In genomic region chr1:226986496-226987178, GRCh38 we compare ENCODE assay signal across 15 cellular contexts. TPM values are rescaled to one million over a fixed set of nuclear protein-coding genes. Genes with fewer than 3 reads are reported as not detected.
DNase-seq lines count a peak whose midpoint lies in the region; ATAC-seq and TF ChIP-seq lines count a peak whose summit lies in the region.
"Had no signal": no experiment of that assay in that cellular context is flagged by ENCODE, and none has a peak within 500 bp of the region (broad histone marks: within the 10 kb centered on the region; RNA-seq: fewer than 3 reads in every experiment).

No MANE protein-coding gene starts in this region.

- H3K36me3 Mint-ChIP-seq in H9 (ENCODE audit: insufficient read depth in 1 of 3, low read depth in 3 of 3) (peaks cover 7 to 24% (median 21%) of the 10 kb centered on the region in 3 experiments), GM23338 (ENCODE audit: low read depth) (peaks cover 21% of the 10 kb centered on the region)

- H3K9me2 ChIP-seq in GM23338 (ENCODE audit: insufficient read depth), result no peaks in the 10 kb centered on the region

- no peaks in the 10 kb centered on the region for H3K27me3 Mint-ChIP-seq in H9 (ENCODE audit: low read depth)
- H3K27me3 Mint-ChIP-seq in GM23338 (ENCODE audit: insufficient read depth, low read depth, poor library complexity), result peaks cover 19% of the 10 kb centered on the region
- H3K27me3 Mint-ChIP-seq: stimulated activated naive CD8-positive, alpha-beta T cell treated with anti-CD3 and anti-CD28 coated beads, Interleukin-15, amount 100 ng/mL, for 72 hours had no signal

- no peaks in the 10 kb centered on the region for H3K9me3 ChIP-seq in H9 (ENCODE audit: control insufficient read depth, low read depth, low read length)
- no peaks in the 10 kb centered on the region for H3K9me3 ChIP-seq in stomach smooth muscle (ENCODE audit: control insufficient read depth in 2 of 2, low read length in 2 of 2)
- H3K9me3 ChIP-seq: mucosa of descending colon, pancreas had no signal

- no peak overlapping the region for H2BK20ac ChIP-seq in H9 (ENCODE audit: low read depth, low read length, poor library complexity, severe bottlenecking)

- H3K27ac Mint-ChIP-seq in H9 (peak overlapping the region in 2 of 3 experiments; percentile 8 to 39; a peak in 3 of 7 replicates), GM23338 (no peak overlapping the region)

- H3K14ac ChIP-seq in H9 (ENCODE audit: insufficient read depth, low read length), result no peak overlapping the region; the same call in 1 of the 2 replicates

- H3K36me3 ChIP-seq in stomach smooth muscle (ENCODE audit: control insufficient read depth in 2 of 2, insufficient read depth in 2 of 2, low read length in 2 of 2), result peaks cover 16 to 37% of the 10 kb centered on the region in 2 donors
- H3K36me3 ChIP-seq in GM23338 (ENCODE audit: insufficient read depth), result no peaks in the 10 kb centered on the region

- no peak overlapping the region for H3K18ac ChIP-seq in H9 (ENCODE audit: insufficient read length, low read depth, low read length)

- H4K8ac ChIP-seq in H9 (replicated peaks; ENCODE audit: insufficient read length, low read depth, low read length), result no peak overlapping the region

- H3K27ac ChIP-seq in H9 (ENCODE audit: insufficient read length, low read depth, low read length) (no peak overlapping the region), angular gyrus (ENCODE audit: low read depth, low read length) (peak overlapping the region; percentile 64), layer of hippocampus (ENCODE audit: low read depth, low read length) (peak overlapping the region; percentile 82), stomach smooth muscle (ENCODE audit: low read length) (peak overlapping the region; percentile 11), GM23338 (ENCODE audit: low read depth) (no peak overlapping the region)

- in situ Hi-C loops in GM13977 (cut with MboI; ENCODE audit: low pct_unique_long_range_greater_than_20kb, low sequenced_read_pairs, unreplicated experiment), result no loop called here

- H2AFZ ChIP-seq in H9 (ENCODE audit: low read length) (no peak overlapping the region), GM23338 (no peak overlapping the region)

- H3K4me2 ChIP-seq in H9 (ENCODE audit: insufficient read depth, insufficient read length, low read length) (no peak overlapping the region), GM23338 (no peak overlapping the region)

- H4K91ac ChIP-seq in H9 (ENCODE audit: insufficient read length, low read depth, low read length), result no peak overlapping the region

- H2AK5ac ChIP-seq in H9 (ENCODE audit: insufficient read length, low read length), result no peak overlapping the region

- no CpG with 5 or more reads among the region's 21 CpGs for WGBS in H9 (ENCODE audit: extremely low coverage, insufficient read length, low lambda C conversion rate)

- no peak overlapping the region for H2BK15ac ChIP-seq in H9 (ENCODE audit: low read depth, low read length)

- H4K20me1 ChIP-seq in H9 (ENCODE audit: control insufficient read depth, insufficient read depth, insufficient read length), result no peaks in the 10 kb centered on the region
- no peaks in the 10 kb centered on the region; the same call in 1 of the 2 replicates for H4K20me1 ChIP-seq in GM23338 (replicated peaks; ENCODE audit: insufficient read depth)

- H2BK12ac ChIP-seq in H9 (ENCODE audit: insufficient read length, low read depth, low read length), result no peak overlapping the region

- H3K4me1 ChIP-seq in H9 (ENCODE audit: insufficient read depth, low read length) (no peaks in the 10 kb centered on the region), stomach smooth muscle (ENCODE audit: control insufficient read depth, insufficient read depth, low read length) (peaks cover 31% of the 10 kb centered on the region), GM23338 (ENCODE audit: insufficient read depth) (no peaks in the 10 kb centered on the region)

- DNase-seq in H9 (peak; percentile 26), GM23338 (ENCODE audit: low spot score) (no peak), OCI-M1 (lab: John Stamatoyannopoulos, UW) (no peak), GM13977 (ENCODE audit: low spot score) (no peak)
- DNase-seq: DMS79; Karpas-422; NCI-H1417; NCI-H446; stimulated activated CD4-positive, alpha-beta T cell treated with anti-CD3 and anti-CD28 coated beads, Interleukin-12 subunit alpha, Interleukin-12 subunit beta, amount 100 ng/mL, for 4 hours; stimulated activated naive CD8-positive, alpha-beta T cell treated with anti-CD3 and anti-CD28 coated beads, Interleukin-15, amount 100 ng/mL, for 72 hours had no signal

- no peak for ATAC-seq in GM23338
- ATAC-seq: mucosa of descending colon; pancreas; stimulated activated naive CD8-positive, alpha-beta T cell treated with anti-CD3 and anti-CD28 coated beads, Interleukin-15, amount 100 ng/mL, for 72 hours had no signal

- no peak overlapping the region; a peak in 1 of 5 replicates for H3K4me3 Mint-ChIP-seq in H9
- no peak overlapping the region for H3K4me3 Mint-ChIP-seq in GM23338
- H3K4me3 Mint-ChIP-seq: stimulated activated naive CD8-positive, alpha-beta T cell treated with anti-CD3 and anti-CD28 coated beads, Interleukin-15, amount 100 ng/mL, for 72 hours had no signal

- H3K23ac ChIP-seq in H9 (ENCODE audit: insufficient read length, low read depth, low read length), result no peak overlapping the region

- H3K27me3 ChIP-seq in H9 (ENCODE audit: insufficient read depth, low read length) (no peaks in the 10 kb centered on the region), layer of hippocampus (ENCODE audit: control insufficient read depth, insufficient read depth, low read length) (no peaks in the 10 kb centered on the region), stomach smooth muscle (ENCODE audit: control insufficient read depth in 1 of 2, insufficient read depth in 2 of 2, low read length in 2 of 2) (no peaks in the 10 kb centered on the region), GM23338 (ENCODE audit: insufficient read depth) (no peaks in the 10 kb centered on the region)
- H3K27me3 ChIP-seq: pancreas had no signal

- H4K5ac ChIP-seq in H9 (ENCODE audit: insufficient read length, low read depth, low read length), result no peak overlapping the region

- H3K4ac ChIP-seq in H9 (ENCODE audit: low read depth, low read length), result no peak overlapping the region

- no peaks in the 10 kb centered on the region for H3K79me1 ChIP-seq in H9 (ENCODE audit: insufficient read depth, low read depth, low read length, poor library complexity, severe bottlenecking)

- no peaks in the 10 kb centered on the region for H3K23me2 ChIP-seq in H9 (ENCODE audit: insufficient read length, low read depth, low read length, poor library complexity, severe bottlenecking)

- H3K56ac ChIP-seq in H9 (ENCODE audit: insufficient read length, low read depth, low read length), result no peak overlapping the region

- no peak overlapping the region for H3K9ac ChIP-seq in H9 (ENCODE audit: extremely low read depth, insufficient read length, low read length)
- H3K9ac ChIP-seq in stomach smooth muscle (ENCODE audit: low read length in 2 of 2), result no peak overlapping the region

- H2BK5ac ChIP-seq in H9 (ENCODE audit: insufficient read length, low read length), result no peak overlapping the region

- H3K4me3 ChIP-seq in stomach smooth muscle (ENCODE audit: low read length in 2 of 2) (no peak overlapping the region), GM23338 (no peak overlapping the region)
- H3K4me3 ChIP-seq: mucosa of descending colon, pancreas had no signal

- no peak overlapping the region for H2BK120ac ChIP-seq in H9 (ENCODE audit: low read depth, low read length, poor library complexity, severe bottlenecking)

- H3F3A ChIP-seq in GM23338 (replicated peaks; ENCODE audit: low read depth), result no peaks in the 10 kb centered on the region; the same call in 1 of the 2 replicates

- H3K79me2 ChIP-seq in H9 (ENCODE audit: insufficient read depth, low read length) (no peaks in the 10 kb centered on the region), GM23338 (replicated peaks; ENCODE audit: insufficient read depth) (no peaks in the 10 kb centered on the region)

- H3K4me1 Mint-ChIP-seq in H9 (peaks cover 14 to 38% of the 10 kb centered on the region in 2 experiments), GM23338 (peaks cover 15% of the 10 kb centered on the region)

- TF ChIP-seq CTCF in H9 (conservative IDR thresholded peaks at IDR 0.05), result no peak
- TF ChIP-seq CTCF in GM23338 (conservative IDR thresholded peaks at IDR 0.05; ENCODE audit: low read depth in 2 of 2), result no peak
- no peak for TF ChIP-seq CTCF in GM13977 (IDR thresholded peaks at IDR 0.05; ENCODE audit: extremely low read depth, insufficient read depth, missing control alignments)

- no peak overlapping the region for H3T11ph ChIP-seq in H9 (ENCODE audit: low read length)

- H3K9me3 Mint-ChIP-seq in H9, result no peaks in the 10 kb centered on the region
- no peaks in the 10 kb centered on the region for H3K9me3 Mint-ChIP-seq in GM23338
- H3K9me3 Mint-ChIP-seq: stimulated activated naive CD8-positive, alpha-beta T cell treated with anti-CD3 and anti-CD28 coated beads, Interleukin-15, amount 100 ng/mL, for 72 hours had no signal

TF ChIP-seq in GM23338, 12 proteins besides CTCF, POLR2A, EP300 and RAD21 (continues in another document):
- TF ChIP-seq CREB1 (CRISPR knock-in tag; IDR thresholded peaks at IDR 0.05; ENCODE audit: low read depth) (no peak), STAT1 (IDR thresholded peaks at IDR 0.05; ENCODE audit: unreplicated experiment) (no peak), EZH2 (IDR thresholded peaks at IDR 0.05; ENCODE audit: low read depth, unreplicated experiment) (no peak)

RNA-seq across cellular contexts. Expression of gene COQ8A, which starts 46.5 kb away (rescaled TPM):
- 25.8 and 26.0 TPM in 2 replicates for total RNA-seq in H9 (2021)
- total RNA-seq in GM23338 (2014; rRNA removed; shearing (Covaris generic)), result 37.4 TPM in 2 replicates
- polyA plus RNA-seq in GM23338 (2016; fragmentation: Nextera tagmentation; extraction: Ambion mirVana), result 25.2 and 28.5 TPM in 2 replicates

Comparison
In these comparisons a context has a peak if more than half of its experiments do, and no peak if none do; other contexts are left out.
1. H3K27ac ChIP-seq: peak in angular gyrus (single experiment), layer of hippocampus (single experiment) and stomach smooth muscle (single experiment); none in H9 (single experiment) and GM23338 (single experiment).